ENCODE assay signal across 8 cellular contexts in genomic region chr2:130824492-130825061, GRCh38. TPM values are rescaled to one million over a fixed set of nuclear protein-coding genes. Genes with fewer than 3 reads are reported as not detected.
DNase-seq lines count a peak whose midpoint lies in the region; ATAC-seq and TF ChIP-seq lines count a peak whose summit lies in the region.

No MANE protein-coding gene starts in this region.

- no peak overlapping the region for H3K4me3 ChIP-seq in astrocyte of the spinal cord (ENCODE audit: low read depth, low read length)
- H3K4me3 ChIP-seq in mucosa of descending colon, result no peak overlapping the region
- H3K4me3 ChIP-seq in stomach, result no peak overlapping the region

- in situ Hi-C loops in astrocyte of the spinal cord (cut with HindIII; ENCODE audit: low sequenced_read_pairs), result no loop called here

- peaks cover 0 to 7% (median 5%) of the 10 kb centered on the region in 3 donors for H3K27me3 ChIP-seq in stomach

- TF ChIP-seq EP300 in stomach (IDR thresholded peaks at IDR 0.05), result no peak

- no peaks in the 10 kb centered on the region for H3K4me1 ChIP-seq in mucosa of descending colon (ENCODE audit: low read depth)
- peaks cover 0 to 7% (median 3%) of the 10 kb centered on the region in 4 donors for H3K4me1 ChIP-seq in stomach

- TF ChIP-seq POLR2A in stomach (IDR thresholded peaks at IDR 0.05), result no peak

- TF ChIP-seq CTCF in astrocyte of the spinal cord (IDR thresholded peaks at IDR 0.05; ENCODE audit: low read depth, low read length) (no peak), mucosa of descending colon (IDR thresholded peaks at IDR 0.05) (no peak), stomach (IDR thresholded peaks at IDR 0.05) (no peak)

- DNase-seq in COR-L47 (lab: John Stamatoyannopoulos, UW) (peak; percentile 43), HT1080 (ENCODE audit: low read depth) (peak; percentile 98), T-helper 2 cell (peak in 4 of 5 experiments; percentile 53 to 99 (median 67)), astrocyte of the spinal cord (ENCODE audit: low read depth, low spot score) (peak; percentile 99), mucosa of descending colon (peak in 1 of 3 donors; percentile 20), superior temporal gyrus (ENCODE audit: extremely low spot score) (peak; percentile 56), stomach (no peak)

- intact Hi-C loops in mucosa of descending colon (cut with DNase I, micrococcal nuclease), result no loop called here
- intact Hi-C loops in stomach (cut with DNase I; ENCODE audit: low total_unique reads), result no loop called here

- no peak overlapping the region for H3K27ac ChIP-seq in stomach

- no peaks in the 10 kb centered on the region for H3K9me3 ChIP-seq in mucosa of descending colon
- H3K9me3 ChIP-seq in stomach, result no peaks in the 10 kb centered on the region

- 34 to 43% (median 38%) methylated on average over 2 to 8 of the region's 8 CpGs for WGBS in stomach, 5 donors

- H3K36me3 ChIP-seq in mucosa of descending colon (ENCODE audit: low read depth), result no peaks in the 10 kb centered on the region
- no peaks in the 10 kb centered on the region for H3K36me3 ChIP-seq in stomach

- peak; percentile 86 for ATAC-seq in GM21423 (IDR thresholded peaks at IDR 0.05; ENCODE audit: unreplicated experiment)
- ATAC-seq in mucosa of descending colon, result peak; percentile 62

RNA-seq across cellular contexts. Expression of gene ARHGEF4, which starts 12.1 kb away (rescaled TPM):
- total RNA-seq in HT1080 (2014; rRNA removed; shearing (Covaris generic)), result 0.72 and 1.2 TPM in 2 replicates
- 0.06 and 0.10 TPM in 2 replicates for polyA plus RNA-seq in HT1080 (2015; cell fraction: cytosol; rRNA removed)
- 0.69 and 0.88 TPM in 2 replicates for polyA plus RNA-seq in HT1080 (2015; cell fraction: nucleus; rRNA removed)
- total RNA-seq in mucosa of descending colon, result 10 to 100 TPM in 1 of 3 donors, 1 to 10 TPM in 1, under 1 TPM in 1; 0.94 to 14.0 (median 1.5) TPM
- total RNA-seq in stomach, result 10 to 100 TPM in 3 of 5 donors, 1 to 10 TPM in 1, not detected in 1; 7.7 to 19.0 (median 12.6) TPM
- 10 to 100 TPM in 1 of 3 donors, 1 to 10 TPM in 2; 1.4 to 32.3 (median 1.8) TPM for polyA plus RNA-seq in stomach
